15 cellular contexts compared by ENCODE assay signal in genomic region chr11:57477507-57478189, GRCh38. TPM values are rescaled to one million over a fixed set of nuclear protein-coding genes. Genes with fewer than 3 reads are reported as not detected.
DNase-seq lines count a peak whose midpoint lies in the region; ATAC-seq and TF ChIP-seq lines count a peak whose summit lies in the region.
"Had no signal": no experiment of that assay in that cellular context is flagged by ENCODE, and none has a peak within 500 bp of the region (broad histone marks: within the 10 kb centered on the region; RNA-seq: fewer than 3 reads in every experiment).

No MANE protein-coding gene starts in this region.

- no peak overlapping the region for H4K8ac ChIP-seq in neuronal stem cell (ENCODE audit: low read depth, low read length)

- H4K91ac ChIP-seq in neuronal stem cell (ENCODE audit: low read depth, low read length, poor library complexity) = no peak overlapping the region

- peak in 1 of 7 experiments; percentile 12 for TF ChIP-seq CTCF in body of pancreas (IDR thresholded peaks at IDR 0.05)

- H3K18ac ChIP-seq in neuronal stem cell (ENCODE audit: low read length) = no peak overlapping the region

- no peak overlapping the region for H3K23ac ChIP-seq in neuronal stem cell (ENCODE audit: low read depth, low read length, poor library complexity)

- peaks cover 4% of the 10 kb centered on the region; the same call in 1 of the 2 replicates for H3K36me3 ChIP-seq in BLaER1
- no peaks in the 10 kb centered on the region for H3K36me3 ChIP-seq in body of pancreas (replicated peaks in 1 of 2; ENCODE audit: insufficient read depth in 1 of 2, low read depth in 2 of 2)
- peaks cover 0 to under 1% of the 10 kb centered on the region in 2 donors for H3K36me3 ChIP-seq in neuronal stem cell (replicated peaks in 1 of 2; ENCODE audit: control insufficient read depth in 2 of 2, insufficient read depth in 2 of 2, low read length in 2 of 2)

- no peak overlapping the region for H2BK5ac ChIP-seq in neuronal stem cell (ENCODE audit: low read length)

- H3K27me3 ChIP-seq in BLaER1 (peaks cover 9% of the 10 kb centered on the region; the same call in 1 of the 2 replicates), body of pancreas (no peaks in the 10 kb centered on the region), neuronal stem cell (ENCODE audit: control insufficient read depth in 3 of 3, insufficient read depth in 3 of 3, low read depth in 1 of 3, low read length in 3 of 3) (peaks cover 8 to 71% (median 14%) of the 10 kb centered on the region in 3 experiments)

- no peak overlapping the region for H2BK120ac ChIP-seq in neuronal stem cell (ENCODE audit: low read depth, low read length)

- peak in 2 of 3 donors; percentile 21 to 24 for TF ChIP-seq POLR2A in body of pancreas (IDR thresholded peaks at IDR 0.05)

- DNase-seq in HuH-7.5 (ENCODE audit: low spot score) (peak; percentile 73), body of pancreas (peak; percentile 81 to 90 (median 89)), mucosa of gallbladder (ENCODE audit: low spot score) (peak; percentile 62), NCI-H524 (lab: John Stamatoyannopoulos, UW) (no peak), neuronal stem cell (ENCODE audit: low spot score) (no peak)
- DNase-seq: activated effector memory CD4-positive, alpha-beta T cell treated with Interleukin-2 at 50 U/mL for 16 hours had no signal

- no peak overlapping the region for H2AFZ ChIP-seq in neuronal stem cell (ENCODE audit: low read length)

- H2AK5ac ChIP-seq in neuronal stem cell (ENCODE audit: low read depth, low read length) = no peak overlapping the region

- H3K4me3 ChIP-seq in BLaER1 (no peak overlapping the region), body of pancreas (no peak overlapping the region), neuronal stem cell (ENCODE audit: low read length in 2 of 2) (no peak overlapping the region)

- no peak overlapping the region for H3K14ac ChIP-seq in neuronal stem cell (ENCODE audit: low read length)

- intact Hi-C loops in body of pancreas (cut with DNase I) = no loop called here

- ATAC-seq in body of pancreas = peak; percentile 75
- no peak for ATAC-seq in HG03108 (IDR thresholded peaks at IDR 0.05; ENCODE audit: unreplicated experiment)
- ATAC-seq in HG03460 (IDR thresholded peaks at IDR 0.05; ENCODE audit: unreplicated experiment) = no peak

- H3K79me1 ChIP-seq in neuronal stem cell (ENCODE audit: low read depth, low read length) = no peaks in the 10 kb centered on the region

- H3K4me2 ChIP-seq in BLaER1 = peak overlapping the region; percentile 100
- no peak overlapping the region for H3K4me2 ChIP-seq in neuronal stem cell (ENCODE audit: insufficient read depth, low read length, poor library complexity, severe bottlenecking)

- H3K9ac ChIP-seq in BLaER1 (peak overlapping the region; percentile 16; the same call in 1 of the 2 replicates), neuronal stem cell (ENCODE audit: low read depth, low read length, poor library complexity) (no peak overlapping the region)
- H3K9ac ChIP-seq: parathyroid adenoma, SK-N-SH had no signal

- WGBS in body of pancreas, 2 donors = 39 to 40% methylated on average over 9 to 11 of the region's 11 CpGs
- no CpG with 5 or more reads among the region's 11 CpGs for WGBS in neuronal stem cell (ENCODE audit: extremely low coverage in 2 of 2, insufficient read length in 2 of 2, insufficient replicate concordance in 1 of 2), 2 donors

- H4K20me1 ChIP-seq in BLaER1 = no peaks in the 10 kb centered on the region

- H3K4me1 ChIP-seq in BLaER1 = peaks cover 95% of the 10 kb centered on the region
- peaks cover 48% of the 10 kb centered on the region for H3K4me1 ChIP-seq in body of pancreas
- H3K4me1 ChIP-seq in neuronal stem cell (ENCODE audit: control insufficient read depth in 2 of 2, insufficient read depth in 1 of 2, low read depth in 1 of 2, low read length in 2 of 2) = peaks cover 13 to 34% of the 10 kb centered on the region in 2 donors

- no peak overlapping the region for H2BK12ac ChIP-seq in neuronal stem cell (ENCODE audit: low read length)

- H2BK15ac ChIP-seq in neuronal stem cell (ENCODE audit: low read length) = no peak overlapping the region

- no peaks in the 10 kb centered on the region for H3K9me3 ChIP-seq in BLaER1
- no peaks in the 10 kb centered on the region for H3K9me3 ChIP-seq in body of pancreas
- no peaks in the 10 kb centered on the region for H3K9me3 ChIP-seq in neuronal stem cell (replicated peaks in 1 of 2; ENCODE audit: control insufficient read depth in 2 of 2, insufficient read depth in 1 of 2, low read depth in 1 of 2, low read length in 2 of 2)
- H3K9me3 ChIP-seq: SK-N-SH had no signal

- H3K4ac ChIP-seq in neuronal stem cell (ENCODE audit: low read length) = no peak overlapping the region

- H3K27ac ChIP-seq in BLaER1 = no peak overlapping the region
- peak overlapping the region; percentile 42 to 86 (median 72) for H3K27ac ChIP-seq in body of pancreas
- no peak overlapping the region for H3K27ac ChIP-seq in neuronal stem cell (replicated peaks; ENCODE audit: low read length)
- H3K27ac ChIP-seq: parathyroid adenoma had no signal

RNA-seq across cellular contexts. Expression of gene RTN4RL2, which starts 17.3 kb away (rescaled TPM):
- 1 to 10 TPM in 1 of 2 donors, under 1 TPM in 1; 0.99 to 3.4 TPM for total RNA-seq in body of pancreas
- total RNA-seq in mucosa of gallbladder = 19.2 TPM
- polyA plus RNA-seq in neuronal stem cell (2013, experiment 1 of 2) = 6.6 TPM
- 6.8 TPM for polyA plus RNA-seq in neuronal stem cell (2013, experiment 2 of 2)
- total RNA-seq: dermis microvascular lymphatic vessel endothelial cell had no signal

RNA-seq across cellular contexts. Expression of gene SLC43A1, which starts 37.9 kb away (rescaled TPM):
- total RNA-seq in body of pancreas = 100 to 1,000 TPM in 1 of 2 donors, 10 to 100 TPM in 1; 87.7 to 128 TPM
- total RNA-seq in mucosa of gallbladder = 89.5 TPM
- 0.63 TPM for polyA plus RNA-seq in neuronal stem cell (2013, experiment 1 of 2)
- 0.73 TPM for polyA plus RNA-seq in neuronal stem cell (2013, experiment 2 of 2)

RNA-seq across cellular contexts. Expression of gene SLC43A3, which starts 50.7 kb away (rescaled TPM):
- total RNA-seq in body of pancreas = 10 to 100 TPM; 23.1 to 30.0 TPM
- 39.5 TPM for total RNA-seq in mucosa of gallbladder
- polyA plus RNA-seq in neuronal stem cell (2013, experiment 1 of 2) = 9.6 TPM
- 9.1 TPM for polyA plus RNA-seq in neuronal stem cell (2013, experiment 2 of 2)

RNA-seq across cellular contexts. Expression of gene TIMM10, which starts 52.9 kb away (rescaled TPM):
- total RNA-seq in body of pancreas = 10 to 100 TPM in 1 of 2 donors, 1 to 10 TPM in 1; 5.6 to 24.4 TPM
- total RNA-seq in mucosa of gallbladder = 31.2 TPM
- 61.5 TPM for polyA plus RNA-seq in neuronal stem cell (2013, experiment 1 of 2)
- polyA plus RNA-seq in neuronal stem cell (2013, experiment 2 of 2) = 58.6 TPM

RNA-seq across cellular contexts. Expression of gene SMTNL1, which starts 59.7 kb away (rescaled TPM):
- not detected for total RNA-seq in body of pancreas
- total RNA-seq in mucosa of gallbladder = not detected
- 0.26 TPM for polyA plus RNA-seq in neuronal stem cell (2013, experiment 1 of 2)
- 0.18 TPM for polyA plus RNA-seq in neuronal stem cell (2013, experiment 2 of 2)
- total RNA-seq: astrocyte, dermis microvascular lymphatic vessel endothelial cell, lung microvascular endothelial cell had no signal
- polyA plus RNA-seq: SK-N-SH, small intestine had no signal

Comparison
In these comparisons a context has a peak if more than half of its experiments do, and no peak if none do; other contexts are left out.
1. H3K27ac ChIP-seq: peak in body of pancreas (4 of 4); none in BLaER1 (single experiment) and neuronal stem cell (single experiment).
2. DNase-seq: peak in HuH-7.5 (single experiment), body of pancreas (4 of 4) and mucosa of gallbladder (single experiment); none in NCI-H524 (0 of 2) and neuronal stem cell (single experiment).